8 cellular contexts compared by ENCODE assay signal in the genomic region with DNA sequence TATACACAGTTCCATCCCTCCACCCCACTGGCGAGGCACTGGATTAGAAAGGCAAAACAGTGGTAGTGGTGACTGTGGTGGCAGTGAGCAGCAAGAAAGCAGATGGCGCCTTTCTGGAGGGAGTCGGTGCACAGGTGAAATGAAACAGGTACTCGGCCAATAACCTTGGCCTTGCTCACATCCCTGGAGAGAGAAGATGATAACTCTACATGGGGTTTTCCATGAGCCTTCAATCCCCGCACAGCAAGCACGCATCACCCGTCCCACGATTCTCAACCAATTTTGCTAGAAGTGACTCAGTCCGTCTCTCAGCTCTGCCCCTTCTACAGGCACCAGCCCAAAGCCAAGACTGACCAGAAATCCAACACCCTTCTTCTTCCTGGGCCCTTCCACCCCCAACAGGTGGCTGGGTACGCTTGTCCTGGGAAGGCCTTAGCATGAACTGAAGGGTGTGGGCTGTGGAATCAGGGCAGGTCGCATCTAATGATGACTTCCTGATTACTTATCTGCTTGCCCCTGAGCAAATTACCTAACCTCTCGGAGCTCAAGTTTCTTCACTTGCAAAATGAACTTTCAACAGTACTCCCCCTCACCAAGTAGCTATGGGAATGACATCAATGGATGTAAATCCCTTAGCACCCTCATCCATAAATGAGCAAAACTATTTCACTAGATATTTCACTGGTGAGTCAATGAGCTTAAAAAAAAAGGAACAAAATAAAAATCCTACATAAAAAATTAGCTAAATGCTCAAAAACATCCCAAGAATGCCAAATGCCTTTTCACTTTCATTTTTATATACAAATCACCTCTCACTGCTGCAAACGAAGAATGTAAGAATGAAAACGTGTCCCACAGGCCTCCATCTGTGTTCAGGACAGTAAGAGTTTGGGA. TPM values are rescaled to one million over a fixed set of nuclear protein-coding genes. Genes with fewer than 3 reads are reported as not detected.
DNase-seq lines count a peak whose midpoint lies in the region; ATAC-seq and TF ChIP-seq lines count a peak whose summit lies in the region.

No MANE protein-coding gene starts in this region.

- peak overlapping the region; percentile 86 for H3K27ac Mint-ChIP-seq in activated T-helper 1 cell treated with anti-CD3 and anti-CD28 coated beads, Interleukin-12 subunit alpha, Interleukin-12 subunit beta, Interleukin-2, Interleukin-4 antibody, amounts not matched to agents 30 ng/mL and 10 ng/mL and 1 ng/mL, durations not matched to agents 14 hours and 24 hours and 36 hours

- H3K4me3 ChIP-seq in transverse colon: no peak overlapping the region

- no peak for TF ChIP-seq CTCF in transverse colon (IDR thresholded peaks at IDR 0.05)

- in situ Hi-C loops in transverse colon (cut with MboI; ENCODE audit: low pct_ligation_motif_present in 1 of 4, low pct_unique_long_range_greater_than_20kb in 1 of 4, low sequenced_read_pairs in 3 of 4): no loop called here

- intact Hi-C loops in activated T-helper 1 cell treated with anti-CD3 and anti-CD28 coated beads, Interleukin-12 subunit alpha, Interleukin-12 subunit beta, Interleukin-2, Interleukin-4 antibody, amounts not matched to agents 30 ng/mL and 10 ng/mL and 1 ng/mL, durations not matched to agents 14 hours and 24 hours and 36 hours (cut with micrococcal nuclease): loop anchor here (1.0 kb wide), 4 partner anchors 11 to 52 kb away; no protein-coding TSS in a partner anchor
- intact Hi-C loops in transverse colon (cut with DNase I; ENCODE audit: low total_unique reads) (no loop called here), posterior cingulate gyrus (cut with DNase I) (no loop called here)

- no peaks in the 10 kb centered on the region for H3K27me3 Mint-ChIP-seq in activated T-helper 1 cell treated with anti-CD3 and anti-CD28 coated beads, Interleukin-12 subunit alpha, Interleukin-12 subunit beta, Interleukin-2, Interleukin-4 antibody, amounts not matched to agents 30 ng/mL and 10 ng/mL and 1 ng/mL, durations not matched to agents 14 hours and 24 hours and 36 hours (ENCODE audit: insufficient read depth)

- peaks cover 38% of the 10 kb centered on the region for H3K36me3 Mint-ChIP-seq in activated T-helper 1 cell treated with anti-CD3 and anti-CD28 coated beads, Interleukin-12 subunit alpha, Interleukin-12 subunit beta, Interleukin-2, Interleukin-4 antibody, amounts not matched to agents 30 ng/mL and 10 ng/mL and 1 ng/mL, durations not matched to agents 14 hours and 24 hours and 36 hours (ENCODE audit: low read depth)

- peak overlapping the region; percentile 40 to 57 (median 47) for H3K27ac ChIP-seq in transverse colon

- H3K9me3 ChIP-seq in transverse colon: no peaks in the 10 kb centered on the region

- ATAC-seq in GM18907 (IDR thresholded peaks at IDR 0.05; ENCODE audit: unreplicated experiment) (peak; percentile 34), HG03442 (IDR thresholded peaks at IDR 0.05; ENCODE audit: unreplicated experiment) (peak; percentile 17)

- peaks cover 0 to 43% (median 13%) of the 10 kb centered on the region in 4 donors for H3K4me1 ChIP-seq in transverse colon

- DNase-seq in A172 (ENCODE audit: low spot score) (peak; percentile 92), iris pigment epithelial cell (ENCODE audit: low read depth) (peak; percentile 97), transverse colon (no peak), NCI-H187 (lab: John Stamatoyannopoulos, UW) (no peak), posterior cingulate gyrus (no peak)
- DNase-seq in activated T-helper 1 cell treated with anti-CD3 and anti-CD28 coated beads, Interleukin-12 subunit alpha, Interleukin-12 subunit beta, Interleukin-2, Interleukin-4 antibody, amounts not matched to agents 30 ng/mL and 10 ng/mL and 1 ng/mL, durations not matched to agents 14 hours and 24 hours and 36 hours (ENCODE audit: low spot score): peak; percentile 35

- TF ChIP-seq POLR2A in transverse colon (IDR thresholded peaks at IDR 0.05): no peak

- no peaks in the 10 kb centered on the region for H3K9me3 Mint-ChIP-seq in activated T-helper 1 cell treated with anti-CD3 and anti-CD28 coated beads, Interleukin-12 subunit alpha, Interleukin-12 subunit beta, Interleukin-2, Interleukin-4 antibody, amounts not matched to agents 30 ng/mL and 10 ng/mL and 1 ng/mL, durations not matched to agents 14 hours and 24 hours and 36 hours

- no peaks in the 10 kb centered on the region for H3K36me3 ChIP-seq in transverse colon

- H3K4me3 Mint-ChIP-seq in activated T-helper 1 cell treated with anti-CD3 and anti-CD28 coated beads, Interleukin-12 subunit alpha, Interleukin-12 subunit beta, Interleukin-2, Interleukin-4 antibody, amounts not matched to agents 30 ng/mL and 10 ng/mL and 1 ng/mL, durations not matched to agents 14 hours and 24 hours and 36 hours: peak overlapping the region; percentile 77

- WGBS in transverse colon (ENCODE audit: low coverage in 1 of 2), 2 donors: 40 to 64% methylated on average over 2 to 14 of the region's 14 CpGs

- H3K27me3 ChIP-seq in transverse colon: no peaks in the 10 kb centered on the region

- peaks cover 78% of the 10 kb centered on the region for H3K4me1 Mint-ChIP-seq in activated T-helper 1 cell treated with anti-CD3 and anti-CD28 coated beads, Interleukin-12 subunit alpha, Interleukin-12 subunit beta, Interleukin-2, Interleukin-4 antibody, amounts not matched to agents 30 ng/mL and 10 ng/mL and 1 ng/mL, durations not matched to agents 14 hours and 24 hours and 36 hours (ENCODE audit: low read depth)

- no peak for TF ChIP-seq EP300 in transverse colon (IDR thresholded peaks at IDR 0.05; ENCODE audit: low read depth)

RNA-seq across cellular contexts. Expression of gene XPO6, which starts 18.0 kb away (rescaled TPM):
- total RNA-seq in A172 (2014; rRNA removed; shearing (Covaris generic)): 127 and 151 TPM in 2 replicates
- 213 and 225 TPM in 2 replicates for total RNA-seq in activated T-helper 1 cell treated with anti-CD3 and anti-CD28 coated beads, Interleukin-12 subunit alpha, Interleukin-12 subunit beta, Interleukin-2, Interleukin-4 antibody, amounts not matched to agents 30 ng/mL and 10 ng/mL and 1 ng/mL, durations not matched to agents 14 hours and 24 hours and 36 hours
- total RNA-seq in transverse colon: 100 to 1,000 TPM; 140 to 254 (median 204) TPM

Comparison
In these comparisons a context has a peak if more than half of its experiments do, and no peak if none do; other contexts are left out.
1. DNase-seq: peak in A172 (single experiment), activated T-helper 1 cell treated with anti-CD3 and anti-CD28 coated beads, Interleukin-12 subunit alpha, Interleukin-12 subunit beta, Interleukin-2, Interleukin-4 antibody, amounts not matched to agents 30 ng/mL and 10 ng/mL and 1 ng/mL, durations not matched to agents 14 hours and 24 hours and 36 hours (single experiment) and iris pigment epithelial cell (single experiment); none in transverse colon (single experiment), NCI-H187 (0 of 2) and posterior cingulate gyrus (0 of 10).